ENCODE assay signal across 8 cellular contexts in genomic region chr4:184310171-184310567, GRCh38.
A peak's percentile ranks its signal among the peaks of the same experiment; 100 is the strongest.
DNase-seq lines count a peak whose midpoint lies in the region; ATAC-seq, FAIRE-seq and TF ChIP-seq lines count a peak whose summit lies in the region.

No MANE protein-coding gene starts in this region.

- no peaks in the 10 kb centered on the region for H3F3A ChIP-seq in PC-9 (ENCODE audit: insufficient read depth, low read depth)

- POLR2A ChIA-PET in PC-9 (lab: Charles Lee; ENCODE audit: unreplicated experiment): no interaction called here

- ATAC-seq in HG03095 (IDR thresholded peaks at IDR 0.05; ENCODE audit: unreplicated experiment): no peak

- H3K36me3 ChIP-seq in small intestine (ENCODE audit: control insufficient read depth in 2 of 2, insufficient read depth in 2 of 2, low read length in 2 of 2): no peaks in the 10 kb centered on the region
- H3K36me3 ChIP-seq in PC-9 (ENCODE audit: low read depth): no peaks in the 10 kb centered on the region

- no peak overlapping the region for H2AFZ ChIP-seq in PC-9

- H3K9me2 ChIP-seq in PC-9 (ENCODE audit: insufficient read depth): no peaks in the 10 kb centered on the region

- H3K79me2 ChIP-seq in PC-9 (ENCODE audit: low read depth): no peaks in the 10 kb centered on the region

- H3K27me3 ChIP-seq in small intestine (ENCODE audit: control insufficient read depth in 2 of 2, insufficient read depth in 2 of 2, low read length in 2 of 2) (no peaks in the 10 kb centered on the region), PC-9 (ENCODE audit: insufficient read depth, low read depth) (no peaks in the 10 kb centered on the region)

- no TSS peak for BruUV-seq in PC-9 (replicated peaks; lab: Mats Ljungman, UMichigan)

- intact Hi-C loops in posterior vena cava (cut with DNase I): no loop called here
- intact Hi-C loops in PC-9 (cut with micrococcal nuclease; ENCODE audit: unreplicated experiment): no loop called here

- 61 to 70% (median 64%) methylated on average over 9 to 10 of the region's 10 CpGs for WGBS in small intestine, 3 donors

- peaks cover 0 to 7% of the 10 kb centered on the region in 2 donors for H3K4me1 ChIP-seq in small intestine (ENCODE audit: control insufficient read depth in 2 of 2, insufficient read depth in 1 of 2, low read depth in 1 of 2, low read length in 1 of 2)
- no peaks in the 10 kb centered on the region for H3K4me1 ChIP-seq in PC-9 (replicated peaks; ENCODE audit: insufficient read depth)

- H3K9me3 ChIP-seq in small intestine (ENCODE audit: control insufficient read depth, low read depth) (no peaks in the 10 kb centered on the region), PC-9 (ENCODE audit: insufficient read depth, low read depth) (no peaks in the 10 kb centered on the region)

- no peak for TF ChIP-seq CTCF in PC-9 (conservative IDR thresholded peaks at IDR 0.05)

- H4K20me1 ChIP-seq in PC-9 (ENCODE audit: insufficient read depth): no peaks in the 10 kb centered on the region

- peak; percentile 3 for DNase-seq in NCI-H82 (lab: John Stamatoyannopoulos, UW)
- no peak for DNase-seq in NCI-H82 treated with DMSO at 0.1 percent for 48 hours (lab: John Stamatoyannopoulos, UW; ENCODE audit: unreplicated experiment)
- peak; percentile 48 for DNase-seq in SHP77 treated with DMSO at 0.1 percent for 48 hours (lab: John Stamatoyannopoulos, UW)
- peak; percentile 35 to 37 for DNase-seq in dermis microvascular lymphatic vessel endothelial cell (ENCODE audit: low read depth in 2 of 2)
- DNase-seq in small intestine: peak; percentile 79
- DNase-seq in posterior vena cava (ENCODE audit: low spot score): no peak
- DNase-seq in PC-9: no peak

- peak overlapping the region in 1 of 2 donors; percentile 84 for H3K27ac ChIP-seq in small intestine (ENCODE audit: low read depth in 1 of 2, low read length in 1 of 2)
- no peak overlapping the region for H3K27ac ChIP-seq in PC-9

- no peak for FAIRE-seq in small intestine (lab: Jason Lieb, UNC)

- CTCF ChIA-PET in PC-9 (lab: Charles Lee): no interaction called here

- H3K4me2 ChIP-seq in PC-9: no peak overlapping the region

- H3K4me3 ChIP-seq in small intestine (ENCODE audit: low read depth in 1 of 2, low read length in 2 of 2): no peak overlapping the region
- H3K4me3 ChIP-seq in PC-9: no peak overlapping the region

Comparison
In these comparisons a context has a peak if more than half of its experiments do, and no peak if none do; other contexts are left out.
1. DNase-seq: peak in NCI-H82 (single experiment), SHP77 treated with DMSO at 0.1 percent for 48 hours (single experiment), dermis microvascular lymphatic vessel endothelial cell (2 of 2) and small intestine (single experiment); none in NCI-H82 treated with DMSO at 0.1 percent for 48 hours (single experiment), posterior vena cava (single experiment) and PC-9 (0 of 2).